ENCODE assay signal across 1 cellular context in genomic region chr12:6821674-6822433, GRCh38.
TF ChIP-seq lines count a peak whose summit lies in the region.

TSS of gene GPR162 (plus strand) at chr12:6821821. CDS start at chr12:6823899, 2,078 bp downstream.

TF ChIP-seq in HEK293, 187 proteins besides CTCF, POLR2A, EP300 and RAD21 (continued from another document):
- peak; percentile 46 for TF ChIP-seq ZNF76 (tag by site-specific recombination; IDR thresholded peaks at IDR 0.05; ENCODE audit: borderline replicate concordance, low read depth)
- peak; percentile 40; the same call in 1 of the 2 replicates for TF ChIP-seq ZNF324 (tag by site-specific recombination; IDR thresholded peaks at IDR 0.05)
- no peak for TF ChIP-seq ZNF624 (tag by site-specific recombination; IDR thresholded peaks at IDR 0.05)
- 0 out of 2 replicates have a peak, but pooled peaks have one; percentile 24 for TF ChIP-seq ZBTB7A (tag by site-specific recombination; IDR thresholded peaks at IDR 0.05; ENCODE audit: low read depth)
- no peak for TF ChIP-seq SALL2 (tag by site-specific recombination; IDR thresholded peaks at IDR 0.05; ENCODE audit: borderline replicate concordance)
- no peak for TF ChIP-seq ZNF645 (tag by site-specific recombination; IDR thresholded peaks at IDR 0.05)
- no peak for TF ChIP-seq ZNF280C (tag by site-specific recombination; IDR thresholded peaks at IDR 0.05)
- TF ChIP-seq ZNF629 (tag by site-specific recombination; IDR thresholded peaks at IDR 0.05): no peak
- peak; percentile 68 for TF ChIP-seq KLF17 (tag by site-specific recombination; IDR thresholded peaks at IDR 0.05)
- peak; percentile 66 for TF ChIP-seq ZNF335 (tag by site-specific recombination; conservative IDR thresholded peaks at IDR 0.05)
- peak; percentile 92 for TF ChIP-seq ZIC2 (tag by site-specific recombination; IDR thresholded peaks at IDR 0.05)
- TF ChIP-seq ZFHX2 (tag by site-specific recombination; conservative IDR thresholded peaks at IDR 0.05): peak; percentile 77
- TF ChIP-seq TCF7L2 (IDR thresholded peaks at IDR 0.05; ENCODE audit: borderline replicate concordance, low read depth, low read length): no peak
- no peak for TF ChIP-seq ZNF561 (tag by site-specific recombination; IDR thresholded peaks at IDR 0.05; ENCODE audit: borderline replicate concordance)
- TF ChIP-seq KLF9 (tag by site-specific recombination; IDR thresholded peaks at IDR 0.05; ENCODE audit: low read depth): 0 out of 2 replicates have a peak, but pooled peaks have one; percentile 8
- no peak for TF ChIP-seq PRDM6 (tag by site-specific recombination; IDR thresholded peaks at IDR 0.05)
- TF ChIP-seq WT1 (tag by site-specific recombination; IDR thresholded peaks at IDR 0.05): peak; percentile 90
- 0 out of 2 replicates have a peak, but pooled peaks have one; percentile 13 for TF ChIP-seq ZXDB (tag by site-specific recombination; IDR thresholded peaks at IDR 0.05)
- TF ChIP-seq ZNF354C (tag by site-specific recombination; IDR thresholded peaks at IDR 0.05; ENCODE audit: borderline replicate concordance, low read depth): no peak
- TF ChIP-seq PATZ1 (tag by site-specific recombination; IDR thresholded peaks at IDR 0.05): peak; percentile 61; the same call in 1 of the 2 replicates
- peak; percentile 61; the same call in 1 of the 2 replicates for TF ChIP-seq KLF1 (tag by site-specific recombination; IDR thresholded peaks at IDR 0.05)
- TF ChIP-seq ZBTB8A (tag by site-specific recombination; IDR thresholded peaks at IDR 0.05): peak; percentile 24; the same call in 1 of the 2 replicates
- no peak for TF ChIP-seq ZNF214 (tag by site-specific recombination; IDR thresholded peaks at IDR 0.05; ENCODE audit: borderline replicate concordance)
- TF ChIP-seq EGR2 (tag by site-specific recombination; IDR thresholded peaks at IDR 0.05; ENCODE audit: low read depth): peak; percentile 67
- TF ChIP-seq ZBTB17 (tag by site-specific recombination; IDR thresholded peaks at IDR 0.05): 0 out of 2 replicates have a peak, but pooled peaks have one; percentile 24
- TF ChIP-seq ZNF701 (tag by site-specific recombination; IDR thresholded peaks at IDR 0.05): no peak
- TF ChIP-seq ZSCAN4 (tag by site-specific recombination; IDR thresholded peaks at IDR 0.05): no peak
